ENCODE assay signal across 1 cellular context in the genomic region with DNA sequence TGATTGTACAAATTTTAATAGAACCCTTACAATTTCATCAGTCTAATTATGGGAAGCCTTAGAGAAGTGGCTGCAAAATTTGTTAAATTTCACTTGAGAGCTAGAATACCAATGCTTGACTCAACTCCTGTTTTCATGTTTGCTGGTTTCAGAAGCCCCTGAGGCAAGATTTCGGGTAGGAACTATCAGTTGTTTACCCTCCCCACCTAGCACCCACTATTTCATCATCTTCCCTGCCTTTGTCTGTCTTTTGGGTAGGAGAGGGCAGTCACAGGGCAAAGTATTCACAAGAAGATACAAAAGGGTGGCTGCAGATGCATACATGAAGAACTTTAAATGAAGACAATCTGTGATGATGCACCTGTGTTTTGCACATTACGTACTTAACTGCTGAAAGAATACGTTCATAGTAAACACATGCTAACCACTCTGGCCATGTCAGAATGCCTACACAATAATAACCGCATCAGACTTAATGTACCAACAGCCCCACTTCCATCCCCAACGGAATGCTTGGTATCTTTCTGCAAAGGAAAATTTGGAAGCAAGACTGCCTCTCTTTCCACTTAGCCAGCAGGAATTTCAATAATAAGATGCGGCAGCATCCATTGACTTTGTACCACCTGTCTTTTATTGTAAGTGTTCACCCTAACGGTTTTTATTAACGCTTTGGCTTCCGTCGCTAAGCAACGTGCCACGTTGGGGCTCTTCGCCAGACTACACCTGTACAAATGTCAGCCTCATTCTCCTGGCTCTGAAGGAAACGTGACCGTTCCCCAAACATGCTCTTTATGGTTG.
TF ChIP-seq lines count a peak whose summit lies in the region.

No MANE protein-coding gene starts in this region.

TF ChIP-seq in GM12878, 131 proteins besides CTCF, POLR2A, EP300 and RAD21:
- TF ChIP-seq, protein P1, sequence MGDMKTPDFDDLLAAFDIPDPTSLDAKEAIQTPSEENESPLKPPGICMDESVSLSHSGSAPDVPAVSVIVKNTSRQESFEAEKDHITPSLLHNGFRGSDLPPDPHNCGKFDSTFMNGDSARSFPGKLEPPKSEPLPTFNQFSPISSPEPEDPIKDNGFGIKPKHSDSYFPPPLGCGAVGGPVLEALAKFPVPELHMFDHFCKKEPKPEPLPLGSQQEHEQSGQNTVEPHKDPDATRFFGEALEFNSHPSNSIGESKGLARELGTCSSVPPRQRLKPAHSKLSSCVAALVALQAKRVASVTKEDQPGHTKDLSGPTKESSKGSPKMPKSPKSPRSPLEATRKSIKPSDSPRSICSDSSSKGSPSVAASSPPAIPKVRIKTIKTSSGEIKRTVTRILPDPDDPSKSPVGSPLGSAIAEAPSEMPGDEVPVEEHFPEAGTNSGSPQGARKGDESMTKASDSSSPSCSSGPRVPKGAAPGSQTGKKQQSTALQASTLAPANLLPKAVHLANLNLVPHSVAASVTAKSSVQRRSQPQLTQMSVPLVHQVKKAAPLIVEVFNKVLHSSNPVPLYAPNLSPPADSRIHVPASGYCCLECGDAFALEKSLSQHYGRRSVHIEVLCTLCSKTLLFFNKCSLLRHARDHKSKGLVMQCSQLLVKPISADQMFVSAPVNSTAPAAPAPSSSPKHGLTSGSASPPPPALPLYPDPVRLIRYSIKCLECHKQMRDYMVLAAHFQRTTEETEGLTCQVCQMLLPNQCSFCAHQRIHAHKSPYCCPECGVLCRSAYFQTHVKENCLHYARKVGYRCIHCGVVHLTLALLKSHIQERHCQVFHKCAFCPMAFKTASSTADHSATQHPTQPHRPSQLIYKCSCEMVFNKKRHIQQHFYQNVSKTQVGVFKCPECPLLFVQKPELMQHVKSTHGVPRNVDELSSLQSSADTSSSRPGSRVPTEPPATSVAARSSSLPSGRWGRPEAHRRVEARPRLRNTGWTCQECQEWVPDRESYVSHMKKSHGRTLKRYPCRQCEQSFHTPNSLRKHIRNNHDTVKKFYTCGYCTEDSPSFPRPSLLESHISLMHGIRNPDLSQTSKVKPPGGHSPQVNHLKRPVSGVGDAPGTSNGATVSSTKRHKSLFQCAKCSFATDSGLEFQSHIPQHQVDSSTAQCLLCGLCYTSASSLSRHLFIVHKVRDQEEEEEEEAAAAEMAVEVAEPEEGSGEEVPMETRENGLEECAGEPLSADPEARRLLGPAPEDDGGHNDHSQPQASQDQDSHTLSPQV (IDR thresholded peaks at IDR 0.05): no peak
- TF ChIP-seq, protein P2, sequence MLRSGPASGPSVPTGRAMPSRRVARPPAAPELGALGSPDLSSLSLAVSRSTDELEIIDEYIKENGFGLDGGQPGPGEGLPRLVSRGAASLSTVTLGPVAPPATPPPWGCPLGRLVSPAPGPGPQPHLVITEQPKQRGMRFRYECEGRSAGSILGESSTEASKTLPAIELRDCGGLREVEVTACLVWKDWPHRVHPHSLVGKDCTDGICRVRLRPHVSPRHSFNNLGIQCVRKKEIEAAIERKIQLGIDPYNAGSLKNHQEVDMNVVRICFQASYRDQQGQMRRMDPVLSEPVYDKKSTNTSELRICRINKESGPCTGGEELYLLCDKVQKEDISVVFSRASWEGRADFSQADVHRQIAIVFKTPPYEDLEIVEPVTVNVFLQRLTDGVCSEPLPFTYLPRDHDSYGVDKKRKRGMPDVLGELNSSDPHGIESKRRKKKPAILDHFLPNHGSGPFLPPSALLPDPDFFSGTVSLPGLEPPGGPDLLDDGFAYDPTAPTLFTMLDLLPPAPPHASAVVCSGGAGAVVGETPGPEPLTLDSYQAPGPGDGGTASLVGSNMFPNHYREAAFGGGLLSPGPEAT (IDR thresholded peaks at IDR 0.05; ENCODE audit: low read depth): no peak
- TF ChIP-seq IRF4 (IDR thresholded peaks at IDR 0.05; ENCODE audit: low read depth, low read length): no peak
- TF ChIP-seq MYC (IDR thresholded peaks at IDR 0.05; ENCODE audit: insufficient read depth, insufficient read length, insufficient replicate concordance, low read length, severe bottlenecking): no peak
- TF ChIP-seq ZNF274 (IDR thresholded peaks at IDR 0.05; ENCODE audit: insufficient read depth, insufficient read length): no peak
- no peak for TF ChIP-seq POLR2AphosphoS5 (IDR thresholded peaks at IDR 0.05; ENCODE audit: low read length)
- TF ChIP-seq, protein P3, sequence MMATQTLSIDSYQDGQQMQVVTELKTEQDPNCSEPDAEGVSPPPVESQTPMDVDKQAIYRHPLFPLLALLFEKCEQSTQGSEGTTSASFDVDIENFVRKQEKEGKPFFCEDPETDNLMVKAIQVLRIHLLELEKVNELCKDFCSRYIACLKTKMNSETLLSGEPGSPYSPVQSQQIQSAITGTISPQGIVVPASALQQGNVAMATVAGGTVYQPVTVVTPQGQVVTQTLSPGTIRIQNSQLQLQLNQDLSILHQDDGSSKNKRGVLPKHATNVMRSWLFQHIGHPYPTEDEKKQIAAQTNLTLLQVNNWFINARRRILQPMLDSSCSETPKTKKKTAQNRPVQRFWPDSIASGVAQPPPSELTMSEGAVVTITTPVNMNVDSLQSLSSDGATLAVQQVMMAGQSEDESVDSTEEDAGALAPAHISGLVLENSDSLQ (IDR thresholded peaks at IDR 0.05): no peak
- TF ChIP-seq NRF1 (conservative IDR thresholded peaks at IDR 0.05; ENCODE audit: low read depth, low read length): no peak
- TF ChIP-seq, protein P4, sequence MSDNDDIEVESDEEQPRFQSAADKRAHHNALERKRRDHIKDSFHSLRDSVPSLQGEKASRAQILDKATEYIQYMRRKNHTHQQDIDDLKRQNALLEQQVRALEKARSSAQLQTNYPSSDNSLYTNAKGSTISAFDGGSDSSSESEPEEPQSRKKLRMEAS (IDR thresholded peaks at IDR 0.05; ENCODE audit: low read depth, low read length): no peak
- no peak for TF ChIP-seq SMAD1 (IDR thresholded peaks at IDR 0.05; ENCODE audit: low read depth, partially characterized antibody)
- no peak for TF ChIP-seq CBX5 (IDR thresholded peaks at IDR 0.05; ENCODE audit: low read depth)
- TF ChIP-seq PAX5 (IDR thresholded peaks at IDR 0.05; ENCODE audit: borderline replicate concordance, low read depth, low read length): no peak
- TF ChIP-seq, protein P5, sequence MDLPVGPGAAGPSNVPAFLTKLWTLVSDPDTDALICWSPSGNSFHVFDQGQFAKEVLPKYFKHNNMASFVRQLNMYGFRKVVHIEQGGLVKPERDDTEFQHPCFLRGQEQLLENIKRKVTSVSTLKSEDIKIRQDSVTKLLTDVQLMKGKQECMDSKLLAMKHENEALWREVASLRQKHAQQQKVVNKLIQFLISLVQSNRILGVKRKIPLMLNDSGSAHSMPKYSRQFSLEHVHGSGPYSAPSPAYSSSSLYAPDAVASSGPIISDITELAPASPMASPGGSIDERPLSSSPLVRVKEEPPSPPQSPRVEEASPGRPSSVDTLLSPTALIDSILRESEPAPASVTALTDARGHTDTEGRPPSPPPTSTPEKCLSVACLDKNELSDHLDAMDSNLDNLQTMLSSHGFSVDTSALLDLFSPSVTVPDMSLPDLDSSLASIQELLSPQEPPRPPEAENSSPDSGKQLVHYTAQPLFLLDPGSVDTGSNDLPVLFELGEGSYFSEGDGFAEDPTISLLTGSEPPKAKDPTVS (IDR thresholded peaks at IDR 0.05; ENCODE audit: low read depth, low read length): no peak
- TF ChIP-seq, protein P6, sequence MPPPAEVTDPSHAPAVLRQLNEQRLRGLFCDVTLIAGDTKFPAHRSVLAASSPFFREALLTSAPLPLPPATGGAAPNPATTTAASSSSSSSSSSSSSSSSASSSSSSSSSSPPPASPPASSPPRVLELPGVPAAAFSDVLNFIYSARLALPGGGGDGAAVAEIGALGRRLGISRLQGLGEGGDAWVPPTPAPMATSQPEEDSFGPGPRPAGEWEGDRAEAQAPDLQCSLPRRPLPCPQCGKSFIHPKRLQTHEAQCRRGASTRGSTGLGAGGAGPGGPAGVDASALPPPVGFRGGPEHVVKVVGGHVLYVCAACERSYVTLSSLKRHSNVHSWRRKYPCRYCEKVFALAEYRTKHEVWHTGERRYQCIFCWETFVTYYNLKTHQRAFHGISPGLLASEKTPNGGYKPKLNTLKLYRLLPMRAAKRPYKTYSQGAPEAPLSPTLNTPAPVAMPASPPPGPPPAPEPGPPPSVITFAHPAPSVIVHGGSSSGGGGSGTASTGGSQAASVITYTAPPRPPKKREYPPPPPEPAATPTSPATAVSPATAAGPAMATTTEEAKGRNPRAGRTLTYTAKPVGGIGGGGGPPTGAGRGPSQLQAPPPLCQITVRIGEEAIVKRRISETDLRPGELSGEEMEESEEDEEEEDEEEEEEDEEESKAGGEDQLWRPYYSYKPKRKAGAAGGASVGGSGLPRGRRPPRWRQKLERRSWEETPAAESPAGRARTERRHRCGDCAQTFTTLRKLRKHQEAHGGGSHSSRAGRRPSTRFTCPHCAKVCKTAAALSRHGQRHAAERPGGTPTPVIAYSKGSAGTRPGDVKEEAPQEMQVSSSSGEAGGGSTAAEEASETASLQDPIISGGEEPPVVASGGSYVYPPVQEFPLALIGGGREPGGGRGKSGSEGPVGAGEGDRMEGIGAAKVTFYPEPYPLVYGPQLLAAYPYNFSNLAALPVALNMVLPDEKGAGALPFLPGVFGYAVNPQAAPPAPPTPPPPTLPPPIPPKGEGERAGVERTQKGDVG (CRISPR knock-in tag; IDR thresholded peaks at IDR 0.05): no peak
- TF ChIP-seq, protein P7, sequence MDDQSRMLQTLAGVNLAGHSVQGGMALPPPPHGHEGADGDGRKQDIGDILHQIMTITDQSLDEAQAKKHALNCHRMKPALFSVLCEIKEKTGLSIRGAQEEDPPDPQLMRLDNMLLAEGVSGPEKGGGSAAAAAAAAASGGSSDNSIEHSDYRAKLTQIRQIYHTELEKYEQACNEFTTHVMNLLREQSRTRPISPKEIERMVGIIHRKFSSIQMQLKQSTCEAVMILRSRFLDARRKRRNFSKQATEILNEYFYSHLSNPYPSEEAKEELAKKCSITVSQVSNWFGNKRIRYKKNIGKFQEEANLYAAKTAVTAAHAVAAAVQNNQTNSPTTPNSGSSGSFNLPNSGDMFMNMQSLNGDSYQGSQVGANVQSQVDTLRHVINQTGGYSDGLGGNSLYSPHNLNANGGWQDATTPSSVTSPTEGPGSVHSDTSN (IDR thresholded peaks at IDR 0.05; ENCODE audit: insufficient replicate concordance, low read depth, low read length): no peak
- TF ChIP-seq, protein P8, sequence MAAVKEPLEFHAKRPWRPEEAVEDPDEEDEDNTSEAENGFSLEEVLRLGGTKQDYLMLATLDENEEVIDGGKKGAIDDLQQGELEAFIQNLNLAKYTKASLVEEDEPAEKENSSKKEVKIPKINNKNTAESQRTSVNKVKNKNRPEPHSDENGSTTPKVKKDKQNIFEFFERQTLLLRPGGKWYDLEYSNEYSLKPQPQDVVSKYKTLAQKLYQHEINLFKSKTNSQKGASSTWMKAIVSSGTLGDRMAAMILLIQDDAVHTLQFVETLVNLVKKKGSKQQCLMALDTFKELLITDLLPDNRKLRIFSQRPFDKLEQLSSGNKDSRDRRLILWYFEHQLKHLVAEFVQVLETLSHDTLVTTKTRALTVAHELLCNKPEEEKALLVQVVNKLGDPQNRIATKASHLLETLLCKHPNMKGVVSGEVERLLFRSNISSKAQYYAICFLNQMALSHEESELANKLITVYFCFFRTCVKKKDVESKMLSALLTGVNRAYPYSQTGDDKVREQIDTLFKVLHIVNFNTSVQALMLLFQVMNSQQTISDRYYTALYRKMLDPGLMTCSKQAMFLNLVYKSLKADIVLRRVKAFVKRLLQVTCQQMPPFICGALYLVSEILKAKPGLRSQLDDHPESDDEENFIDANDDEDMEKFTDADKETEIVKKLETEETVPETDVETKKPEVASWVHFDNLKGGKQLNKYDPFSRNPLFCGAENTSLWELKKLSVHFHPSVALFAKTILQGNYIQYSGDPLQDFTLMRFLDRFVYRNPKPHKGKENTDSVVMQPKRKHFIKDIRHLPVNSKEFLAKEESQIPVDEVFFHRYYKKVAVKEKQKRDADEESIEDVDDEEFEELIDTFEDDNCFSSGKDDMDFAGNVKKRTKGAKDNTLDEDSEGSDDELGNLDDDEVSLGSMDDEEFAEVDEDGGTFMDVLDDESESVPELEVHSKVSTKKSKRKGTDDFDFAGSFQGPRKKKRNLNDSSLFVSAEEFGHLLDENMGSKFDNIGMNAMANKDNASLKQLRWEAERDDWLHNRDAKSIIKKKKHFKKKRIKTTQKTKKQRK (IDR thresholded peaks at IDR 0.05; ENCODE audit: low read depth, low read length): no peak
- TF ChIP-seq, protein P9, sequence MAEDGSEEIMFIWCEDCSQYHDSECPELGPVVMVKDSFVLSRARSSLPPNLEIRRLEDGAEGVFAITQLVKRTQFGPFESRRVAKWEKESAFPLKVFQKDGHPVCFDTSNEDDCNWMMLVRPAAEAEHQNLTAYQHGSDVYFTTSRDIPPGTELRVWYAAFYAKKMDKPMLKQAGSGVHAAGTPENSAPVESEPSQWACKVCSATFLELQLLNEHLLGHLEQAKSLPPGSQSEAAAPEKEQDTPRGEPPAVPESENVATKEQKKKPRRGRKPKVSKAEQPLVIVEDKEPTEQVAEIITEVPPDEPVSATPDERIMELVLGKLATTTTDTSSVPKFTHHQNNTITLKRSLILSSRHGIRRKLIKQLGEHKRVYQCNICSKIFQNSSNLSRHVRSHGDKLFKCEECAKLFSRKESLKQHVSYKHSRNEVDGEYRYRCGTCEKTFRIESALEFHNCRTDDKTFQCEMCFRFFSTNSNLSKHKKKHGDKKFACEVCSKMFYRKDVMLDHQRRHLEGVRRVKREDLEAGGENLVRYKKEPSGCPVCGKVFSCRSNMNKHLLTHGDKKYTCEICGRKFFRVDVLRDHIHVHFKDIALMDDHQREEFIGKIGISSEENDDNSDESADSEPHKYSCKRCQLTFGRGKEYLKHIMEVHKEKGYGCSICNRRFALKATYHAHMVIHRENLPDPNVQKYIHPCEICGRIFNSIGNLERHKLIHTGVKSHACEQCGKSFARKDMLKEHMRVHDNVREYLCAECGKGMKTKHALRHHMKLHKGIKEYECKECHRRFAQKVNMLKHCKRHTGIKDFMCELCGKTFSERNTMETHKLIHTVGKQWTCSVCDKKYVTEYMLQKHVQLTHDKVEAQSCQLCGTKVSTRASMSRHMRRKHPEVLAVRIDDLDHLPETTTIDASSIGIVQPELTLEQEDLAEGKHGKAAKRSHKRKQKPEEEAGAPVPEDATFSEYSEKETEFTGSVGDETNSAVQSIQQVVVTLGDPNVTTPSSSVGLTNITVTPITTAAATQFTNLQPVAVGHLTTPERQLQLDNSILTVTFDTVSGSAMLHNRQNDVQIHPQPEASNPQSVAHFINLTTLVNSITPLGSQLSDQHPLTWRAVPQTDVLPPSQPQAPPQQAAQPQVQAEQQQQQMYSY (CRISPR knock-in tag; IDR thresholded peaks at IDR 0.05): no peak
- no peak for TF ChIP-seq NFXL1 (IDR thresholded peaks at IDR 0.05; ENCODE audit: borderline replicate concordance)
- TF ChIP-seq BACH1 (IDR thresholded peaks at IDR 0.05; ENCODE audit: borderline replicate concordance): no peak
- TF ChIP-seq NBN (IDR thresholded peaks at IDR 0.05): no peak
